In genomic region chr19:3027292-3027691, GRCh38 we compare ENCODE assay signal across 27 cellular contexts. TPM values are rescaled to one million over a fixed set of nuclear protein-coding genes. Genes with fewer than 3 reads are reported as not detected.
DNase-seq lines count a peak whose midpoint lies in the region; ATAC-seq, FAIRE-seq and TF ChIP-seq lines count a peak whose summit lies in the region.
"Had no signal": no experiment of that assay in that cellular context is flagged by ENCODE, and none has a peak within 500 bp of the region (broad histone marks: within the 10 kb centered on the region; RNA-seq: fewer than 3 reads in every experiment).

No MANE protein-coding gene starts in this region.

- H3K27me3 ChIP-seq in stomach (peaks cover 0 to 50% (median 8%) of the 10 kb centered on the region in 3 donors), pancreas (no peaks in the 10 kb centered on the region)
- H3K27me3 ChIP-seq: upper lobe of right lung had no signal

- peaks cover 0 to 14% (median 0%) of the 10 kb centered on the region in 4 donors for H3K36me3 ChIP-seq in stomach
- H3K36me3 ChIP-seq in pancreas = no peaks in the 10 kb centered on the region
- H3K36me3 ChIP-seq: upper lobe of right lung had no signal

- no peaks in the 10 kb centered on the region for H3K36me3 Mint-ChIP-seq in activated T-cell treated with anti-CD3 and anti-CD28 coated beads, Interleukin-2, amount 50 U/mL, for 4 hours (ENCODE audit: insufficient read depth)
- H3K36me3 Mint-ChIP-seq in T-helper 17 cell (ENCODE audit: low read depth) (peaks cover 2% of the 10 kb centered on the region), mesothelial cell of epicardium (peaks cover 12% of the 10 kb centered on the region)
- H3K36me3 Mint-ChIP-seq: IgD-negative memory B cell had no signal

- H3K9me3 ChIP-seq in T-helper 17 cell (ENCODE audit: control insufficient read depth, low read length, poor library complexity, severe bottlenecking) (no peaks in the 10 kb centered on the region), stomach (no peaks in the 10 kb centered on the region), pancreas (no peaks in the 10 kb centered on the region)
- H3K9me3 ChIP-seq: SK-N-SH, upper lobe of right lung had no signal

- H3K27me3 Mint-ChIP-seq in activated T-cell treated with anti-CD3 and anti-CD28 coated beads, Interleukin-2, amount 50 U/mL, for 4 hours (ENCODE audit: low read depth) = peaks cover 11% of the 10 kb centered on the region
- H3K27me3 Mint-ChIP-seq in T-helper 17 cell (peaks cover 6% of the 10 kb centered on the region), mesothelial cell of epicardium (ENCODE audit: low read depth) (peaks cover 25% of the 10 kb centered on the region)

- no peak for DNase-seq in activated T-cell treated with anti-CD3 and anti-CD28 coated beads, Interleukin-2, amount 50 U/mL, for 4 hours
- DNase-seq in activated T-cell treated with anti-CD3 and anti-CD28 coated beads for 4 hours (no peak), T-helper 17 cell (no peak), mesothelial cell of epicardium (ENCODE audit: low spot score in 2 of 2, unreplicated experiment in 2 of 2) (no peak), stomach (no peak), NCI-H1436 treated with DMSO at 0.1 percent for 48 hours (lab: John Stamatoyannopoulos, UW) (no peak), head of caudate nucleus (no peak), pancreas (no peak)
- DNase-seq: activated CD8-positive, alpha-beta T cell treated with anti-CD3 and anti-CD28 coated beads, Interleukin-2, amount 10 ng/mL, durations not matched to agents 7 days and 5 days; activated naive CD4-positive, alpha-beta T cell treated with Interleukin-2 at 50 U/mL for 16 hours; activated T-cell treated with anti-CD3 and anti-CD28 coated beads, Interleukin-2, amount 50 U/mL, for 1 hour; COR-L47; DMS79; left cardiac atrium; mesendoderm; NCI-H1417; NCI-H2081 treated with DMSO at 0.1 percent for 48 hours; NCI-H446; NCI-H82; nephron progenitor cell; posterior cingulate gyrus; SK-N-SH; stimulated activated CD4-positive, alpha-beta T cell treated with anti-CD3 and anti-CD28 coated beads, Interleukin-15, amount 100 ng/mL, for 24 hours; upper lobe of right lung had no signal

- FAIRE-seq in pancreas (lab: Jason Lieb, UNC) = no peak
- FAIRE-seq: A204.1, GM18507 had no signal

- peaks cover 32% of the 10 kb centered on the region for H3K4me1 Mint-ChIP-seq in activated T-cell treated with anti-CD3 and anti-CD28 coated beads, Interleukin-2, amount 50 U/mL, for 4 hours (ENCODE audit: low read depth)
- H3K4me1 Mint-ChIP-seq in T-helper 17 cell = peaks cover 18% of the 10 kb centered on the region
- H3K4me1 Mint-ChIP-seq in mesothelial cell of epicardium = peaks cover 19% of the 10 kb centered on the region
- H3K4me1 Mint-ChIP-seq: nephron progenitor cell had no signal

- H3K4me3 ChIP-seq in stomach (no peak overlapping the region), pancreas (no peak overlapping the region)

- H3K4me1 ChIP-seq in stomach (peaks cover 14 to 32% (median 24%) of the 10 kb centered on the region in 4 donors), pancreas (peaks cover 0 to 4% (median 0%) of the 10 kb centered on the region in 3 donors)

- ATAC-seq in activated T-cell treated with anti-CD3 and anti-CD28 coated beads, Interleukin-2, amount 50 U/mL, for 4 hours = no peak
- ATAC-seq in T-helper 17 cell = no peak
- no peak for ATAC-seq in pancreas
- ATAC-seq: activated CD8-positive, alpha-beta T cell treated with anti-CD3 and anti-CD28 coated beads, Interleukin-2, amount 10 ng/mL, durations not matched to agents 7 days and 5 days had no signal

- no peaks in the 10 kb centered on the region for H3K9me3 Mint-ChIP-seq in activated T-cell treated with anti-CD3 and anti-CD28 coated beads, Interleukin-2, amount 50 U/mL, for 4 hours
- no peaks in the 10 kb centered on the region for H3K9me3 Mint-ChIP-seq in mesothelial cell of epicardium

- TF ChIP-seq POLR2A in stomach (IDR thresholded peaks at IDR 0.05) = no peak

- H3K27ac ChIP-seq in stomach = peak overlapping the region in 3 of 5 donors; percentile 23 to 80 (median 65)
- H3K27ac ChIP-seq in pancreas = no peak overlapping the region

- no peak for TF ChIP-seq CTCF in mesothelial cell of epicardium (IDR thresholded peaks at IDR 0.05; ENCODE audit: unreplicated experiment)
- TF ChIP-seq CTCF in stomach (IDR thresholded peaks at IDR 0.05) = no peak
- TF ChIP-seq CTCF in pancreas (IDR thresholded peaks at IDR 0.05) = no peak

- peak overlapping the region; percentile 71 for H3K4me3 Mint-ChIP-seq in activated T-cell treated with anti-CD3 and anti-CD28 coated beads, Interleukin-2, amount 50 U/mL, for 4 hours
- H3K4me3 Mint-ChIP-seq in T-helper 17 cell = peak overlapping the region; percentile 86
- H3K4me3 Mint-ChIP-seq in mesothelial cell of epicardium = peak overlapping the region; percentile 72
- H3K4me3 Mint-ChIP-seq: activated CD8-positive, alpha-beta T cell treated with anti-CD3 and anti-CD28 coated beads, Interleukin-2, amount 10 ng/mL, durations not matched to agents 7 days and 5 days; nephron progenitor cell had no signal

- H3K27ac Mint-ChIP-seq in T-helper 17 cell (peak overlapping the region; percentile 70), mesothelial cell of epicardium (no peak overlapping the region)
- H3K27ac Mint-ChIP-seq: activated CD8-positive, alpha-beta T cell treated with anti-CD3 and anti-CD28 coated beads, Interleukin-2, amount 10 ng/mL, durations not matched to agents 7 days and 5 days; IgD-negative memory B cell; nephron progenitor cell had no signal

- 70 to 84% (median 83%) methylated on average over 2 of the region's 2 CpGs for WGBS in stomach, 5 donors
- WGBS in pancreas, 2 donors = 85 to 94% methylated on average over 2 of the region's 2 CpGs

- no peak for TF ChIP-seq EP300 in stomach (IDR thresholded peaks at IDR 0.05)

- intact Hi-C loops in stomach (cut with DNase I; ENCODE audit: low total_unique reads) (no loop called here), head of caudate nucleus (cut with DNase I) (no loop called here), pancreas (cut with DNase I) (no loop called here)

RNA-seq across cellular contexts. Expression of gene TLE2, which starts 1.8 kb away (rescaled TPM):
- total RNA-seq in activated T-cell treated with anti-CD3 and anti-CD28 coated beads, Interleukin-2, amount 50 U/mL, for 4 hours = 1 to 10 TPM; 4.8 to 5.9 (median 5.7) TPM
- 10 to 100 TPM in 1 of 2 donors, 1 to 10 TPM in 1; 9.5 to 13.1 TPM for total RNA-seq in T-helper 17 cell
- total RNA-seq in mesothelial cell of epicardium = 101 to 103 TPM (median 101 TPM) in 3 replicates
- 10 to 100 TPM; 13.8 to 92.9 (median 47.2) TPM for total RNA-seq in stomach
- polyA plus RNA-seq in stomach = 10 to 100 TPM; 21.4 to 24.1 (median 21.8) TPM
- 10 to 100 TPM; 16.4 to 38.0 (median 21.8) TPM for total RNA-seq in pancreas
- 10 to 100 TPM; 72.6 to 81.9 TPM for polyA plus RNA-seq in pancreas

RNA-seq across cellular contexts. Expression of gene TLE5, which starts 35.0 kb away (rescaled TPM):
- total RNA-seq in activated T-cell treated with anti-CD3 and anti-CD28 coated beads, Interleukin-2, amount 50 U/mL, for 4 hours = 100 to 1,000 TPM; 232 to 275 (median 258) TPM
- total RNA-seq in T-helper 17 cell (100 to 1,000 TPM; 869 to 906 TPM), mesothelial cell of epicardium (411 to 417 TPM (median 413 TPM) in 3 replicates), stomach (100 to 1,000 TPM; 126 to 386 (median 264) TPM), pancreas (100 to 1,000 TPM; 165 to 250 (median 204) TPM)
- polyA plus RNA-seq in stomach (100 to 1,000 TPM; 470 to 688 (median 669) TPM), pancreas (100 to 1,000 TPM; 539 to 573 TPM)

RNA-seq across cellular contexts. Expression of gene TLE6, which starts 49.9 kb away (rescaled TPM):
- under 1 TPM in 2 of 3 donors, not detected in 1; 0.16 to 0.90 TPM for total RNA-seq in activated T-cell treated with anti-CD3 and anti-CD28 coated beads, Interleukin-2, amount 50 U/mL, for 4 hours
- total RNA-seq in T-helper 17 cell (under 1 TPM in 1 of 2 donors, not detected in 1; 0.29 TPM), mesothelial cell of epicardium (4.3 to 7.6 TPM (median 6.9 TPM) in 3 replicates), stomach (1 to 10 TPM in 2 of 5 donors, under 1 TPM in 2, not detected in 1; 0.73 to 7.0 (median 1.8) TPM), pancreas (1 to 10 TPM in 4 of 6 donors, under 1 TPM in 2; 0.97 to 1.6 (median 1.1) TPM)
- polyA plus RNA-seq in stomach (1 to 10 TPM in 2 of 3 donors, under 1 TPM in 1; 0.31 to 3.4 (median 2.7) TPM), pancreas (1 to 10 TPM; 6.7 to 8.5 TPM)

Comparison
In these comparisons a context has a peak if more than half of its experiments do, and no peak if none do; other contexts are left out.
1. H3K27ac ChIP-seq: peak in stomach (3 of 5); none in pancreas (0 of 4).
2. Peak in every context shown above with its lines, with median percentiles within 50 percentile points of each other: H3K4me3 Mint-ChIP-seq.